In genomic region chr1:29707796-29708195, GRCh38 we compare ENCODE assay signal across 1 cellular context.
TF ChIP-seq lines count a peak whose summit lies in the region.

No MANE protein-coding gene starts in this region.

TF ChIP-seq in neural cell, 6 proteins besides CTCF, POLR2A, EP300 and RAD21 (continued from another document):
- no peak for TF ChIP-seq REST (IDR thresholded peaks at IDR 0.05; ENCODE audit: borderline replicate concordance)
- TF ChIP-seq EZH2 (IDR thresholded peaks at IDR 0.05; ENCODE audit: borderline replicate concordance, insufficient read depth, low read length, poor library complexity, severe bottlenecking) = no peak
- no peak for TF ChIP-seq MXI1 (conservative IDR thresholded peaks at IDR 0.05; ENCODE audit: poor library complexity, severe bottlenecking)
